Comparison of ENCODE assay signal across 9 cellular contexts in genomic region chr6:56849876-56850275, GRCh38.
DNase-seq lines count a peak whose midpoint lies in the region; ATAC-seq and TF ChIP-seq lines count a peak whose summit lies in the region.
"Had no signal": no experiment of that assay in that cellular context is flagged by ENCODE, and none has a peak within 500 bp of the region (broad histone marks: within the 10 kb centered on the region; RNA-seq: fewer than 3 reads in every experiment).

No MANE protein-coding gene starts in this region.

- no peak for ATAC-seq in omental fat pad (ENCODE audit: low FRiP score)
- no peak for ATAC-seq in stimulated activated effector memory CD8-positive, alpha-beta T cell treated with anti-CD3 and anti-CD28 coated beads, Interleukin-12 subunit alpha, Interleukin-12 subunit beta, amount 100 ng/mL, for 72 hours

- no peaks in the 10 kb centered on the region for H3K27me3 ChIP-seq in endodermal cell (ENCODE audit: control insufficient read depth, insufficient read depth, low read length, poor library complexity, severe bottlenecking)

- H3K27ac ChIP-seq in endodermal cell (ENCODE audit: low read depth, low read length) = no peak overlapping the region
- H3K27ac ChIP-seq: SK-N-MC had no signal

- H3K27ac Mint-ChIP-seq in endodermal cell = no peak overlapping the region
- H3K27ac Mint-ChIP-seq in stimulated activated effector memory CD8-positive, alpha-beta T cell treated with anti-CD3 and anti-CD28 coated beads, Interleukin-12 subunit alpha, Interleukin-12 subunit beta, amount 100 ng/mL, for 72 hours = no peak overlapping the region

- no peaks in the 10 kb centered on the region for H3K36me3 ChIP-seq in endodermal cell (ENCODE audit: control insufficient read depth, insufficient read depth, low read length)

- H3K27me3 Mint-ChIP-seq in endodermal cell (ENCODE audit: insufficient read depth) = no peaks in the 10 kb centered on the region

- H3K9ac ChIP-seq in endodermal cell (ENCODE audit: extremely low read depth, low read length, poor library complexity, severe bottlenecking) = no peak overlapping the region

- in situ Hi-C loops in Caki2 (cut with HindIII; ENCODE audit: low pct_unique_long_range_greater_than_20kb, low sequenced_read_pairs) = no loop called here

- peak overlapping the region; percentile 76 for H3K4me3 ChIP-seq in endodermal cell (ENCODE audit: low read length)
- H3K4me3 ChIP-seq: SK-N-MC had no signal

- H3K9me3 Mint-ChIP-seq in endodermal cell = no peaks in the 10 kb centered on the region
- no peaks in the 10 kb centered on the region for H3K9me3 Mint-ChIP-seq in stimulated activated effector memory CD8-positive, alpha-beta T cell treated with anti-CD3 and anti-CD28 coated beads, Interleukin-12 subunit alpha, Interleukin-12 subunit beta, amount 100 ng/mL, for 72 hours

- 26 to 46% methylated on average over 2 to 3 of the region's 3 CpGs for WGBS in endodermal cell (ENCODE audit: insufficient coverage in 1 of 2, insufficient read length in 1 of 2), 2 experiments

- H3K4me1 ChIP-seq in endodermal cell (ENCODE audit: control insufficient read depth, insufficient read depth, low read length) = peaks cover 13% of the 10 kb centered on the region

- H3K36me3 Mint-ChIP-seq in endodermal cell (ENCODE audit: low read depth) = no peaks in the 10 kb centered on the region
- no peaks in the 10 kb centered on the region for H3K36me3 Mint-ChIP-seq in stimulated activated effector memory CD8-positive, alpha-beta T cell treated with anti-CD3 and anti-CD28 coated beads, Interleukin-12 subunit alpha, Interleukin-12 subunit beta, amount 100 ng/mL, for 72 hours

- DNase-seq in Caki2 (ENCODE audit: low read depth) = peak; percentile 85
- peak; percentile 50 for DNase-seq in NCI-H226
- DNase-seq in endodermal cell = peak; percentile 77
- peak in 51 of 56 donors; percentile 3 to 71 (median 26) for DNase-seq in nucleus accumbens (lab: John Stamatoyannopoulos, UW)
- no peak for DNase-seq in NCI-H526 (lab: John Stamatoyannopoulos, UW)
- no peak for DNase-seq in HK-2 (ENCODE audit: unreplicated experiment)
- no peak for DNase-seq in omental fat pad (ENCODE audit: low spot score)
- no peak for DNase-seq in stimulated activated effector memory CD8-positive, alpha-beta T cell treated with anti-CD3 and anti-CD28 coated beads, Interleukin-12 subunit alpha, Interleukin-12 subunit beta, amount 100 ng/mL, for 72 hours (ENCODE audit: low spot score in 2 of 2)

- no peaks in the 10 kb centered on the region for H3K9me3 ChIP-seq in endodermal cell (ENCODE audit: control insufficient read depth, low read length)

- H3K4me1 Mint-ChIP-seq in endodermal cell = peaks cover 50% of the 10 kb centered on the region
- H3K4me1 Mint-ChIP-seq in stimulated activated effector memory CD8-positive, alpha-beta T cell treated with anti-CD3 and anti-CD28 coated beads, Interleukin-12 subunit alpha, Interleukin-12 subunit beta, amount 100 ng/mL, for 72 hours = peaks cover 18% of the 10 kb centered on the region

- H3K4me3 Mint-ChIP-seq in endodermal cell = peak overlapping the region; percentile 80
- no peak overlapping the region for H3K4me3 Mint-ChIP-seq in stimulated activated effector memory CD8-positive, alpha-beta T cell treated with anti-CD3 and anti-CD28 coated beads, Interleukin-12 subunit alpha, Interleukin-12 subunit beta, amount 100 ng/mL, for 72 hours

- TF ChIP-seq CTCF in endodermal cell (conservative IDR thresholded peaks at IDR 0.05) (no peak), omental fat pad (IDR thresholded peaks at IDR 0.05) (no peak)

Comparison
In these comparisons a context has a peak if more than half of its experiments do, and no peak if none do; other contexts are left out.
1. DNase-seq: peak in Caki2 (single experiment), NCI-H226 (single experiment), endodermal cell (single experiment) and nucleus accumbens (51 of 56); none in NCI-H526 (0 of 2), HK-2 (single experiment), omental fat pad (single experiment) and stimulated activated effector memory CD8-positive, alpha-beta T cell treated with anti-CD3 and anti-CD28 coated beads, Interleukin-12 subunit alpha, Interleukin-12 subunit beta, amount 100 ng/mL, for 72 hours (0 of 2).